16 cellular contexts compared by ENCODE assay signal in genomic region chr10:11830836-11831519, GRCh38. TPM values are rescaled to one million over a fixed set of nuclear protein-coding genes. Genes with fewer than 3 reads are reported as not detected.
A peak's percentile ranks its signal among the peaks of the same experiment; 100 is the strongest.
DNase-seq lines count a peak whose midpoint lies in the region; ATAC-seq and TF ChIP-seq lines count a peak whose summit lies in the region.
"Had no signal": no experiment of that assay in that cellular context is flagged by ENCODE, and none has a peak within 500 bp of the region (broad histone marks: within the 10 kb centered on the region; RNA-seq: fewer than 3 reads in every experiment).

No MANE protein-coding gene starts in this region.

- H3K9me3 ChIP-seq in mammary epithelial cell (replicated peaks; ENCODE audit: insufficient read depth, low read length) (no peaks in the 10 kb centered on the region), liver (ENCODE audit: control insufficient read depth in 4 of 4, low read length in 3 of 4) (no peaks in the 10 kb centered on the region), upper lobe of right lung (no peaks in the 10 kb centered on the region)
- no peaks in the 10 kb centered on the region for H3K9me3 ChIP-seq in CD4-positive, alpha-beta T cell (ENCODE audit: control insufficient read depth, low read length)
- H3K9me3 ChIP-seq: tibial nerve had no signal

- H3K4me3 Mint-ChIP-seq in CD4-positive, alpha-beta T cell = no peak overlapping the region
- H3K4me3 Mint-ChIP-seq: activated B cell treated with CpG ODN at 0.5 μM for 24 hours; activated naive CD4-positive, alpha-beta T cell treated with anti-CD3 and anti-CD28 coated beads, Interleukin-2, amount 10 ng/mL, durations not matched to agents 7 days and 5 days; CD8-positive, alpha-beta memory T cell; IgD-negative memory B cell; naive thymus-derived CD4-positive, alpha-beta T cell had no signal

- H2AFZ ChIP-seq in mammary epithelial cell (ENCODE audit: low read depth, low read length) = no peak overlapping the region

- no peaks in the 10 kb centered on the region for H3K9me3 Mint-ChIP-seq in CD4-positive, alpha-beta T cell
- H3K9me3 Mint-ChIP-seq: activated B cell treated with CpG ODN at 0.5 μM for 24 hours; activated naive CD4-positive, alpha-beta T cell treated with anti-CD3 and anti-CD28 coated beads, Interleukin-2, amount 10 ng/mL, durations not matched to agents 7 days and 5 days; CD8-positive, alpha-beta memory T cell; IgD-negative memory B cell; naive thymus-derived CD4-positive, alpha-beta T cell had no signal

- BruUV-seq in mammary epithelial cell (replicated peaks; lab: Mats Ljungman, UMichigan) = no TSS peak

- CTCF ChIA-PET in mammary epithelial cell (lab: Charles Lee; ENCODE audit: low non-redundant PET) = no interaction called here
- CTCF ChIA-PET in CD4-positive, alpha-beta T cell (lab: Charles Lee) = no interaction called here

- TF ChIP-seq CTCF in mammary epithelial cell (conservative IDR thresholded peaks at IDR 0.05 in 1 of 2, IDR thresholded peaks at IDR 0.05 in 1 of 2; ENCODE audit: extremely low read depth in 1 of 2, insufficient read depth in 1 of 2, low read depth in 1 of 2, low read length in 2 of 2) (no peak), liver (IDR thresholded peaks at IDR 0.05; ENCODE audit: low read depth, low read length, missing input control) (no peak), upper lobe of right lung (IDR thresholded peaks at IDR 0.05) (no peak)
- TF ChIP-seq CTCF in CD4-positive, alpha-beta T cell (IDR thresholded peaks at IDR 0.05) = no peak

- WGBS in mammary epithelial cell (ENCODE audit: low coverage, missing lambda C conversion rate) = 94% methylated on average over 4 of the region's 4 CpGs
- 36% methylated on average over 4 of the region's 4 CpGs for WGBS in liver

- DNase-seq in SIG-M5 treated with dmso at 0.1 percent for 504 hours (lab: John Stamatoyannopoulos, UW; ENCODE audit: unreplicated experiment) (peak; percentile 15), SIG-M5 (lab: John Stamatoyannopoulos, UW) (no peak), mammary epithelial cell (peak; percentile 51), upper lobe of right lung (no peak), COLO829 (ENCODE audit: low spot score) (no peak), DMS53 (lab: John Stamatoyannopoulos, UW) (no peak)
- DNase-seq in CD4-positive, alpha-beta T cell = no peak
- DNase-seq: activated B cell treated with CpG ODN at 0.5 μM for 24 hours; activated naive CD4-positive, alpha-beta T cell treated with anti-CD3 and anti-CD28 coated beads, Interleukin-2, amount 10 ng/mL, durations not matched to agents 7 days and 5 days; CD8-positive, alpha-beta memory T cell; islet precursor cell; naive thymus-derived CD4-positive, alpha-beta T cell; NCI-H1417 treated with DMSO at 0.1 percent for 48 hours had no signal

- H3K4me3 ChIP-seq in mammary epithelial cell (replicated peaks in 1 of 3; ENCODE audit: insufficient read depth in 1 of 3, low read depth in 2 of 3, low read length in 3 of 3) = no peak overlapping the region
- H3K4me3 ChIP-seq in liver (ENCODE audit: low read depth in 1 of 3, low read length in 3 of 3) = peak overlapping the region in 2 of 3 donors; percentile 2 to 5
- no peak overlapping the region for H3K4me3 ChIP-seq in upper lobe of right lung
- H3K4me3 ChIP-seq: tibial nerve had no signal

- H3K36me3 ChIP-seq in mammary epithelial cell (ENCODE audit: insufficient read depth, low read length) = no peaks in the 10 kb centered on the region
- H3K36me3 ChIP-seq in liver (ENCODE audit: control insufficient read depth in 4 of 4, insufficient read depth in 3 of 4, low read depth in 1 of 4, low read length in 3 of 4) = no peaks in the 10 kb centered on the region
- no peaks in the 10 kb centered on the region for H3K36me3 ChIP-seq in upper lobe of right lung
- H3K36me3 ChIP-seq: tibial nerve had no signal

- H3K27me3 ChIP-seq in mammary epithelial cell (ENCODE audit: insufficient read depth, low read length) = no peaks in the 10 kb centered on the region
- H3K27me3 ChIP-seq in liver (ENCODE audit: control insufficient read depth in 4 of 4, insufficient read depth in 4 of 4, low read length in 3 of 4) = no peaks in the 10 kb centered on the region
- no peaks in the 10 kb centered on the region for H3K27me3 ChIP-seq in upper lobe of right lung
- peaks cover 3% of the 10 kb centered on the region for H3K27me3 ChIP-seq in CD4-positive, alpha-beta T cell (ENCODE audit: control insufficient read depth, insufficient read depth, low read length)
- H3K27me3 ChIP-seq: tibial nerve had no signal

- H3K4me2 ChIP-seq in mammary epithelial cell (ENCODE audit: insufficient read depth, low read depth, low read length) = no peak overlapping the region

- no peak for TF ChIP-seq RAD21 in liver (IDR thresholded peaks at IDR 0.05)

- peaks cover 40% of the 10 kb centered on the region for H3K27me3 Mint-ChIP-seq in CD4-positive, alpha-beta T cell

- H4K20me1 ChIP-seq in mammary epithelial cell (ENCODE audit: insufficient read depth, low read length) = peaks cover 2% of the 10 kb centered on the region

- ATAC-seq in upper lobe of right lung = peak; percentile 54
- ATAC-seq in CD4-positive, alpha-beta T cell (ENCODE audit: poor library complexity) = no peak
- ATAC-seq: naive thymus-derived CD4-positive, alpha-beta T cell had no signal

- no peaks in the 10 kb centered on the region for H3K36me3 Mint-ChIP-seq in CD4-positive, alpha-beta T cell (ENCODE audit: low read depth)
- H3K36me3 Mint-ChIP-seq: activated naive CD4-positive, alpha-beta T cell treated with anti-CD3 and anti-CD28 coated beads, Interleukin-2, amount 10 ng/mL, durations not matched to agents 7 days and 5 days; IgD-negative memory B cell had no signal

- peaks cover 99% of the 10 kb centered on the region for H3K79me2 ChIP-seq in mammary epithelial cell (ENCODE audit: insufficient read depth, low read length)

- POLR2A ChIA-PET in CD4-positive, alpha-beta T cell (lab: Charles Lee) = no interaction called here

- H3K4me1 ChIP-seq in mammary epithelial cell (ENCODE audit: insufficient read depth, low read length) = peaks cover 17% of the 10 kb centered on the region
- peaks cover 17 to 55% (median 37%) of the 10 kb centered on the region in 4 donors for H3K4me1 ChIP-seq in liver (ENCODE audit: control insufficient read depth in 4 of 4, insufficient read depth in 4 of 4, low read length in 3 of 4)
- peaks cover 12% of the 10 kb centered on the region for H3K4me1 ChIP-seq in upper lobe of right lung

- H3K9ac ChIP-seq in mammary epithelial cell (ENCODE audit: insufficient read depth, low read length) (no peak overlapping the region), liver (ENCODE audit: low read depth in 1 of 2, low read length in 2 of 2) (peak overlapping the region; percentile 19 to 80)

- dilution Hi-C loops in mammary epithelial cell (cut with HindIII; ENCODE audit: low sequenced_read_pairs) = no loop called here

- in situ Hi-C loops in mammary epithelial cell (cut with MboI; ENCODE audit: low sequenced_read_pairs in 2 of 2) = no loop called here

- intact Hi-C loops in mammary epithelial cell (cut with micrococcal nuclease) = no loop called here
- intact Hi-C loops in upper lobe of right lung (cut with DNase I) = no loop called here
- intact Hi-C loops in CD4-positive, alpha-beta T cell (cut with DNase I, micrococcal nuclease) = no loop called here

- H3K27ac Mint-ChIP-seq in CD4-positive, alpha-beta T cell = no peak overlapping the region
- H3K27ac Mint-ChIP-seq: activated B cell treated with CpG ODN at 0.5 μM for 24 hours; activated naive CD4-positive, alpha-beta T cell treated with anti-CD3 and anti-CD28 coated beads, Interleukin-2, amount 10 ng/mL, durations not matched to agents 7 days and 5 days; CD8-positive, alpha-beta memory T cell; IgD-negative memory B cell; naive thymus-derived CD4-positive, alpha-beta T cell had no signal

- H3K27ac ChIP-seq in mammary epithelial cell (ENCODE audit: insufficient read depth, low read depth, low read length) (no peak overlapping the region), liver (ENCODE audit: low read depth in 1 of 2, low read length in 2 of 2) (peak overlapping the region; percentile 86 to 93), upper lobe of right lung (peak overlapping the region; percentile 71)
- no peak overlapping the region for H3K27ac ChIP-seq in CD4-positive, alpha-beta T cell (ENCODE audit: low read depth, low read length)

- no peaks in the 10 kb centered on the region for H3K4me1 Mint-ChIP-seq in CD4-positive, alpha-beta T cell (ENCODE audit: low read depth)
- H3K4me1 Mint-ChIP-seq: activated B cell treated with CpG ODN at 0.5 μM for 24 hours; activated naive CD4-positive, alpha-beta T cell treated with anti-CD3 and anti-CD28 coated beads, Interleukin-2, amount 10 ng/mL, durations not matched to agents 7 days and 5 days had no signal

TF ChIP-seq in liver, 16 proteins besides CTCF, POLR2A, EP300 and RAD21:
- TF ChIP-seq RXRA (IDR thresholded peaks at IDR 0.05) = no peak
- peak in 1 of 2 donors; percentile 31 for TF ChIP-seq JUND (IDR thresholded peaks at IDR 0.05)
TF ChIP-seq in liver: peak in this region for 1.

RNA-seq across cellular contexts. Expression of gene PROSER2, which starts 7.8 kb away (rescaled TPM):
- 10 to 100 TPM; 56.3 to 65.7 TPM for total RNA-seq in mammary epithelial cell
- 20.4 TPM for polyA plus RNA-seq in mammary epithelial cell
- 18.0 TPM for polyA minus RNA-seq in mammary epithelial cell
- total RNA-seq in liver = 10 to 100 TPM in 1 of 2 donors, 1 to 10 TPM in 1; 6.5 to 10.9 TPM
- polyA plus RNA-seq in liver = 10 to 100 TPM in 1 of 2 donors, 1 to 10 TPM in 1; 9.0 to 24.9 TPM
- total RNA-seq in upper lobe of right lung = 33.3 TPM
- total RNA-seq in CD4-positive, alpha-beta T cell = 1 to 10 TPM; 1.1 TPM
- polyA plus RNA-seq: IgD-negative memory B cell had no signal

Comparison
In these comparisons a context has a peak if more than half of its experiments do, and no peak if none do; other contexts are left out.
1. DNase-seq: peak in SIG-M5 treated with dmso at 0.1 percent for 504 hours (single experiment) and mammary epithelial cell (single experiment); none in SIG-M5 (single experiment), upper lobe of right lung (single experiment), COLO829 (single experiment), CD4-positive, alpha-beta T cell (0 of 10) and DMS53 (single experiment).
2. H3K27ac ChIP-seq: peak in liver (2 of 2) and upper lobe of right lung (single experiment); none in mammary epithelial cell (single experiment) and CD4-positive, alpha-beta T cell (single experiment).
3. H3K4me3 ChIP-seq: peak in liver (2 of 3); none in mammary epithelial cell (0 of 3) and upper lobe of right lung (single experiment).